Comparison of ENCODE assay signal across 27 cellular contexts in genomic region chrX:142616636-142617035, GRCh38.
A peak's percentile ranks its signal among the peaks of the same experiment; 100 is the strongest.
DNase-seq lines count a peak whose midpoint lies in the region; ATAC-seq, FAIRE-seq and TF ChIP-seq lines count a peak whose summit lies in the region.
"Had no signal": no experiment of that assay in that cellular context is flagged by ENCODE, and none has a peak within 500 bp of the region (broad histone marks: within the 10 kb centered on the region; RNA-seq: fewer than 3 reads in every experiment).

No MANE protein-coding gene starts in this region.

- H2AFZ ChIP-seq in HepG2 (ENCODE audit: low read length), result no peak overlapping the region
- H2AFZ ChIP-seq in MM.1S (ENCODE audit: low read length), result no peak overlapping the region

- no peaks in the 10 kb centered on the region for H3K9me3 Mint-ChIP-seq in activated CD4-positive, alpha-beta T cell treated with anti-CD3 and anti-CD28 coated beads for 36 hours (ENCODE audit: low read depth)
- H3K9me3 Mint-ChIP-seq: CD14-positive monocyte had no signal

- no peaks in the 10 kb centered on the region for H3K4me1 Mint-ChIP-seq in activated CD4-positive, alpha-beta T cell treated with anti-CD3 and anti-CD28 coated beads for 36 hours
- H3K4me1 Mint-ChIP-seq: CD14-positive monocyte; CD4-positive, alpha-beta memory T cell; CD4-positive, CD25-positive, alpha-beta regulatory T cell; CD8-positive, alpha-beta memory T cell had no signal

- TF ChIP-seq EP300 in HepG2 (IDR thresholded peaks at IDR 0.05; ENCODE audit: low read depth in 2 of 2, low read length in 2 of 2) (no peak), HepG2 (CRISPR knock-in tag; IDR thresholded peaks at IDR 0.05; ENCODE audit: borderline replicate concordance) (no peak)

- H3K27ac ChIP-seq in liver (ENCODE audit: low read depth in 1 of 2, low read length in 2 of 2) (no peak overlapping the region), HepG2 (ENCODE audit: extremely low read length, insufficient read depth, low read length) (no peak overlapping the region), right lobe of liver (peak overlapping the region in 2 of 3 donors; percentile 1 to 31), MM.1S (ENCODE audit: low read length) (no peak overlapping the region)
- H3K27ac ChIP-seq: 22Rv1, BLaER1 had no signal

- BruUV-seq in HepG2 (replicated peaks; lab: Mats Ljungman, UMichigan), result no TSS peak

- H3K27me3 Mint-ChIP-seq in activated CD4-positive, alpha-beta T cell treated with anti-CD3 and anti-CD28 coated beads for 36 hours, result no peaks in the 10 kb centered on the region
- H3K27me3 Mint-ChIP-seq: CD4-positive, alpha-beta memory T cell; CD4-positive, CD25-positive, alpha-beta regulatory T cell had no signal

- DNase-seq in HepG2 (ENCODE audit: low spot score) (no peak), DMS53 treated with DMSO at 0.1 percent for 48 hours (lab: John Stamatoyannopoulos, UW; ENCODE audit: unreplicated experiment) (peak; percentile 12), right lobe of liver (no peak), MM.1S (no peak), SHP77 treated with DMSO at 0.1 percent for 48 hours (lab: John Stamatoyannopoulos, UW) (no peak)
- DNase-seq in activated CD4-positive, alpha-beta T cell treated with anti-CD3 and anti-CD28 coated beads for 36 hours, result no peak
- DNase-seq: ACHN; BE2C; C1 segment of cervical spinal cord; CD4-positive, alpha-beta memory T cell; CD4-positive, CD25-positive, alpha-beta regulatory T cell; CD8-positive, alpha-beta memory T cell; COR-L47; DMS 273 treated with DMSO at 0.1 percent for 48 hours; DMS153; DMS79; DND-41; EL; GDM1 had no signal

- ATAC-seq in HepG2, result no peak
- ATAC-seq in right lobe of liver, result peak; percentile 49 to 86 (median 63)
- no peak for ATAC-seq in activated CD4-positive, alpha-beta T cell treated with anti-CD3 and anti-CD28 coated beads for 36 hours
- ATAC-seq: GM12878 had no signal

- H4K20me1 ChIP-seq in HepG2 (ENCODE audit: insufficient read depth, low read length), result no peaks in the 10 kb centered on the region
- no peaks in the 10 kb centered on the region for H4K20me1 ChIP-seq in MM.1S (ENCODE audit: insufficient read depth, low read length)
- H4K20me1 ChIP-seq: BLaER1 had no signal

- no peak overlapping the region for H3K27ac Mint-ChIP-seq in activated CD4-positive, alpha-beta T cell treated with anti-CD3 and anti-CD28 coated beads for 36 hours
- H3K27ac Mint-ChIP-seq: CD14-positive monocyte; CD4-positive, alpha-beta memory T cell; CD4-positive, CD25-positive, alpha-beta regulatory T cell; CD8-positive, alpha-beta memory T cell had no signal

- in situ Hi-C loops in HepG2 (cut with HindIII; ENCODE audit: extremely low pct_ligation_motif_present, low pct_unique_long_range_greater_than_20kb), result no loop called here

- no peak overlapping the region for H3K4me3 ChIP-seq in liver (ENCODE audit: low read depth in 1 of 3, low read length in 3 of 3)
- no peak overlapping the region for H3K4me3 ChIP-seq in HepG2 (replicated peaks in 1 of 3; ENCODE audit: insufficient read depth in 1 of 3, low read depth in 2 of 3, low read length in 3 of 3)
- H3K4me3 ChIP-seq in right lobe of liver, result no peak overlapping the region
- H3K4me3 ChIP-seq in MM.1S (ENCODE audit: low read length), result no peak overlapping the region
- H3K4me3 ChIP-seq: BLaER1, GM12878 had no signal

- H3K27me3 ChIP-seq in liver (ENCODE audit: control insufficient read depth in 4 of 4, insufficient read depth in 4 of 4, low read length in 3 of 4), result peaks cover 0 to 5% (median 0%) of the 10 kb centered on the region in 4 donors
- H3K27me3 ChIP-seq in HepG2 (ENCODE audit: control insufficient read depth in 1 of 2, insufficient read depth in 2 of 2, low read length in 2 of 2), result no peaks in the 10 kb centered on the region
- no peaks in the 10 kb centered on the region for H3K27me3 ChIP-seq in right lobe of liver
- H3K27me3 ChIP-seq in MM.1S (replicated peaks; ENCODE audit: insufficient read depth, low read length), result no peaks in the 10 kb centered on the region
- H3K27me3 ChIP-seq: BE2C had no signal

- no peaks in the 10 kb centered on the region for H3K9me2 ChIP-seq in MM.1S (replicated peaks; ENCODE audit: insufficient read depth, low read length)

- no peak overlapping the region for H3K9ac ChIP-seq in liver (ENCODE audit: low read depth in 1 of 2, low read length in 2 of 2)
- H3K9ac ChIP-seq in HepG2 (ENCODE audit: insufficient read depth, low read depth, low read length), result no peak overlapping the region
- no peak overlapping the region for H3K9ac ChIP-seq in MM.1S (ENCODE audit: low read length)
- H3K9ac ChIP-seq: BLaER1 had no signal

- TF ChIP-seq POLR2A in HepG2 (IDR thresholded peaks at IDR 0.05; ENCODE audit: insufficient read depth in 1 of 2, low read depth in 2 of 2, low read length in 2 of 2) (no peak), right lobe of liver (IDR thresholded peaks at IDR 0.05) (no peak)

- H3K4me3 Mint-ChIP-seq in activated CD4-positive, alpha-beta T cell treated with anti-CD3 and anti-CD28 coated beads for 36 hours, result no peak overlapping the region
- H3K4me3 Mint-ChIP-seq: CD14-positive monocyte; CD4-positive, alpha-beta memory T cell; CD4-positive, CD25-positive, alpha-beta regulatory T cell; CD8-positive, alpha-beta memory T cell had no signal

- intact Hi-C loops in HepG2 (cut with micrococcal nuclease; ENCODE audit: unreplicated experiment) (no loop called here), right lobe of liver (cut with DNase I) (no loop called here)
- intact Hi-C loops in activated CD4-positive, alpha-beta T cell treated with anti-CD3 and anti-CD28 coated beads for 36 hours (cut with DNase I, micrococcal nuclease), result no loop called here

- H3K4me1 ChIP-seq in liver (ENCODE audit: control insufficient read depth in 4 of 4, insufficient read depth in 4 of 4, low read length in 3 of 4), result peaks cover 0 to 9% (median 2%) of the 10 kb centered on the region in 4 donors
- no peaks in the 10 kb centered on the region for H3K4me1 ChIP-seq in HepG2 (ENCODE audit: insufficient read depth, low read length)
- peaks cover 0 to 9% (median 0%) of the 10 kb centered on the region in 4 donors for H3K4me1 ChIP-seq in right lobe of liver
- H3K4me1 ChIP-seq in MM.1S (ENCODE audit: low read length), result no peaks in the 10 kb centered on the region
- H3K4me1 ChIP-seq: BE2C, BLaER1 had no signal

- TF ChIP-seq RAD21 in liver (IDR thresholded peaks at IDR 0.05) (no peak), HepG2 (CRISPR knock-in tag; IDR thresholded peaks at IDR 0.05) (no peak)

- CTCF ChIA-PET in HepG2 (lab: Yijun Ruan, JAX; ENCODE audit: low intra/inter-chr PET ratio, low total read pairs), result no interaction called here
- CTCF ChIA-PET in activated CD4-positive, alpha-beta T cell treated with anti-CD3 and anti-CD28 coated beads for 36 hours (lab: Charles Lee), result no interaction called here

- H3K36me3 ChIP-seq in liver (ENCODE audit: control insufficient read depth in 4 of 4, insufficient read depth in 3 of 4, low read depth in 1 of 4, low read length in 3 of 4) (no peaks in the 10 kb centered on the region), HepG2 (replicated peaks in 1 of 2; ENCODE audit: control insufficient read depth in 1 of 2, insufficient read depth in 2 of 2, low read length in 2 of 2) (no peaks in the 10 kb centered on the region), right lobe of liver (no peaks in the 10 kb centered on the region), MM.1S (replicated peaks; ENCODE audit: insufficient read depth, low read length) (no peaks in the 10 kb centered on the region)
- H3K36me3 ChIP-seq: BE2C, BLaER1 had no signal

- FAIRE-seq in HepG2 (lab: Jason Lieb, UNC), result no peak
- FAIRE-seq: GM12878, GM12892, GM18507, GM19239 had no signal

- TF ChIP-seq CTCF in liver (IDR thresholded peaks at IDR 0.05; ENCODE audit: low read depth, low read length, missing input control), result no peak
- TF ChIP-seq CTCF in HepG2 (CRISPR knock-in tag; IDR thresholded peaks at IDR 0.05), result no peak
- TF ChIP-seq CTCF in right lobe of liver (IDR thresholded peaks at IDR 0.05), result no peak
- TF ChIP-seq CTCF in MM.1S (IDR thresholded peaks at IDR 0.05; ENCODE audit: low read length), result no peak

- no peaks in the 10 kb centered on the region for H3F3A ChIP-seq in MM.1S (ENCODE audit: insufficient read depth, low read length)

- H3K4me2 ChIP-seq in HepG2 (ENCODE audit: low read depth, low read length) (no peak overlapping the region), MM.1S (ENCODE audit: low read depth, low read length) (no peak overlapping the region)
- H3K4me2 ChIP-seq: BLaER1 had no signal

- POLR2A ChIA-PET in HepG2 (lab: Yijun Ruan, JAX), result no interaction called here
- POLR2A ChIA-PET in activated CD4-positive, alpha-beta T cell treated with anti-CD3 and anti-CD28 coated beads for 36 hours (lab: Charles Lee), result no interaction called here

- 47% methylated on average over 3 of the region's 3 CpGs for WGBS in liver
- WGBS in HepG2 (ENCODE audit: low lambda C conversion rate), result 10% methylated on average over 3 of the region's 3 CpGs
- WGBS in right lobe of liver (ENCODE audit: insufficient coverage, low coverage, low lambda C conversion rate, missing lambda C conversion rate), result 26% methylated on average over 3 of the region's 3 CpGs

- no peaks in the 10 kb centered on the region for H3K36me3 Mint-ChIP-seq in activated CD4-positive, alpha-beta T cell treated with anti-CD3 and anti-CD28 coated beads for 36 hours (ENCODE audit: low read depth)
- H3K36me3 Mint-ChIP-seq: CD14-positive monocyte; CD4-positive, alpha-beta memory T cell; CD4-positive, CD25-positive, alpha-beta regulatory T cell; CD8-positive, alpha-beta memory T cell had no signal

- H3K9me3 ChIP-seq in liver (ENCODE audit: control insufficient read depth in 4 of 4, low read length in 3 of 4), result no peaks in the 10 kb centered on the region
- peaks cover 53% of the 10 kb centered on the region for H3K9me3 ChIP-seq in HepG2 (ENCODE audit: low read length)
- no peaks in the 10 kb centered on the region for H3K9me3 ChIP-seq in right lobe of liver
- H3K9me3 ChIP-seq in MM.1S (replicated peaks; ENCODE audit: insufficient read depth, low read length), result no peaks in the 10 kb centered on the region
- H3K9me3 ChIP-seq: BE2C, BLaER1 had no signal

- H3K79me2 ChIP-seq in HepG2 (ENCODE audit: insufficient read depth, low read length), result no peaks in the 10 kb centered on the region
- no peaks in the 10 kb centered on the region for H3K79me2 ChIP-seq in MM.1S (ENCODE audit: low read length)

TF ChIP-seq in liver, 16 proteins besides CTCF, POLR2A, EP300 and RAD21 (continues in another document):
- no peak for TF ChIP-seq RXRA (IDR thresholded peaks at IDR 0.05)

TF ChIP-seq in HepG2, 621 proteins besides CTCF, POLR2A, EP300 and RAD21 (continues in another document):
- no peak for TF ChIP-seq ZNF775 (CRISPR knock-in tag; IDR thresholded peaks at IDR 0.05; ENCODE audit: borderline replicate concordance)
- TF ChIP-seq ZNF772 (CRISPR knock-in tag; IDR thresholded peaks at IDR 0.05), result no peak
- TF ChIP-seq NFIB (CRISPR knock-in tag; IDR thresholded peaks at IDR 0.05; ENCODE audit: borderline replicate concordance), result no peak
- TF ChIP-seq MIER3 (CRISPR knock-in tag; IDR thresholded peaks at IDR 0.05; ENCODE audit: borderline replicate concordance), result no peak
- TF ChIP-seq ETV5 (CRISPR knock-in tag; IDR thresholded peaks at IDR 0.05; ENCODE audit: borderline replicate concordance), result no peak
- TF ChIP-seq HOXA3 (CRISPR knock-in tag; IDR thresholded peaks at IDR 0.05), result no peak
- no peak for TF ChIP-seq HCFC1 (IDR thresholded peaks at IDR 0.05; ENCODE audit: low read depth, low read length)

Comparison
In these comparisons a context has a peak if more than half of its experiments do, and no peak if none do; other contexts are left out.
1. H3K27ac ChIP-seq: peak in right lobe of liver (2 of 3); none in liver (0 of 2), HepG2 (single experiment) and MM.1S (single experiment).
2. ATAC-seq: peak in right lobe of liver (4 of 4); none in HepG2 (single experiment) and activated CD4-positive, alpha-beta T cell treated with anti-CD3 and anti-CD28 coated beads for 36 hours (single experiment).